1 cellular context compared by ENCODE assay signal in the genomic region with DNA sequence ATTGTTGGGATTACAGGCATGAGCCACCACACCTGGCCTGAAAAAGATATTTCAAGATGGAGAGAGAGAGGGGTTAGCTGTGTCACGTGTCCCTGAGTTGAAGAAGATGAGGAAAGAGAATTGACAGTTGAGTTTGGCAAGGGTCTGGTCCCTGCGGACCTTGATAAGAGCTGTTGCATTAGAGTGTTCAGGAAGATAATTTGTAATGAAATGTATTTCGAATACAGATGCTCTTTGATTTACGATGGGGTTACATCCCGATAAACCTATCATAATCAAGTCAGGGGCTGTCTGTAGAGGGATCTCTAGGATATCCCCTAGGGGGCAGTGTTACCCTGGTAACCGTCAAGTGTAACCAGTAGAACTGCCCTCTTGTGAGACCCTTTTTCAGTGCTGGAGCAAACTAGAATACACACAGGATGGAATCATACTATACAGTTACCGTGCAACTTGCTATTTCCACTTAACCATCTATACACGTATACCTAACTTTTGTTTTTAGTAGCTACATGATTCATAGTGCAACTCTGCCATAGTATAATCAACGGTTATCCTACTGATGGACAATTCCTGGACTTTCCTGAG.
A peak's percentile ranks its signal among the peaks of the same experiment; 100 is the strongest.
TF ChIP-seq lines count a peak whose summit lies in the region.

No MANE protein-coding gene starts in this region.

TF ChIP-seq in K562, 482 proteins besides CTCF, POLR2A, EP300 and RAD21 (continued from another document and continues in another):
- TF ChIP-seq, protein P1, sequence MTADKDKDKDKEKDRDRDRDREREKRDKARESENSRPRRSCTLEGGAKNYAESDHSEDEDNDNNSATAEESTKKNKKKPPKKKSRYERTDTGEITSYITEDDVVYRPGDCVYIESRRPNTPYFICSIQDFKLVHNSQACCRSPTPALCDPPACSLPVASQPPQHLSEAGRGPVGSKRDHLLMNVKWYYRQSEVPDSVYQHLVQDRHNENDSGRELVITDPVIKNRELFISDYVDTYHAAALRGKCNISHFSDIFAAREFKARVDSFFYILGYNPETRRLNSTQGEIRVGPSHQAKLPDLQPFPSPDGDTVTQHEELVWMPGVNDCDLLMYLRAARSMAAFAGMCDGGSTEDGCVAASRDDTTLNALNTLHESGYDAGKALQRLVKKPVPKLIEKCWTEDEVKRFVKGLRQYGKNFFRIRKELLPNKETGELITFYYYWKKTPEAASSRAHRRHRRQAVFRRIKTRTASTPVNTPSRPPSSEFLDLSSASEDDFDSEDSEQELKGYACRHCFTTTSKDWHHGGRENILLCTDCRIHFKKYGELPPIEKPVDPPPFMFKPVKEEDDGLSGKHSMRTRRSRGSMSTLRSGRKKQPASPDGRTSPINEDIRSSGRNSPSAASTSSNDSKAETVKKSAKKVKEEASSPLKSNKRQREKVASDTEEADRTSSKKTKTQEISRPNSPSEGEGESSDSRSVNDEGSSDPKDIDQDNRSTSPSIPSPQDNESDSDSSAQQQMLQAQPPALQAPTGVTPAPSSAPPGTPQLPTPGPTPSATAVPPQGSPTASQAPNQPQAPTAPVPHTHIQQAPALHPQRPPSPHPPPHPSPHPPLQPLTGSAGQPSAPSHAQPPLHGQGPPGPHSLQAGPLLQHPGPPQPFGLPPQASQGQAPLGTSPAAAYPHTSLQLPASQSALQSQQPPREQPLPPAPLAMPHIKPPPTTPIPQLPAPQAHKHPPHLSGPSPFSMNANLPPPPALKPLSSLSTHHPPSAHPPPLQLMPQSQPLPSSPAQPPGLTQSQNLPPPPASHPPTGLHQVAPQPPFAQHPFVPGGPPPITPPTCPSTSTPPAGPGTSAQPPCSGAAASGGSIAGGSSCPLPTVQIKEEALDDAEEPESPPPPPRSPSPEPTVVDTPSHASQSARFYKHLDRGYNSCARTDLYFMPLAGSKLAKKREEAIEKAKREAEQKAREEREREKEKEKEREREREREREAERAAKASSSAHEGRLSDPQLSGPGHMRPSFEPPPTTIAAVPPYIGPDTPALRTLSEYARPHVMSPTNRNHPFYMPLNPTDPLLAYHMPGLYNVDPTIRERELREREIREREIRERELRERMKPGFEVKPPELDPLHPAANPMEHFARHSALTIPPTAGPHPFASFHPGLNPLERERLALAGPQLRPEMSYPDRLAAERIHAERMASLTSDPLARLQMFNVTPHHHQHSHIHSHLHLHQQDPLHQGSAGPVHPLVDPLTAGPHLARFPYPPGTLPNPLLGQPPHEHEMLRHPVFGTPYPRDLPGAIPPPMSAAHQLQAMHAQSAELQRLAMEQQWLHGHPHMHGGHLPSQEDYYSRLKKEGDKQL (CRISPR knock-in tag; IDR thresholded peaks at IDR 0.05; ENCODE audit: borderline replicate concordance) = no peak
- TF ChIP-seq, protein P2, sequence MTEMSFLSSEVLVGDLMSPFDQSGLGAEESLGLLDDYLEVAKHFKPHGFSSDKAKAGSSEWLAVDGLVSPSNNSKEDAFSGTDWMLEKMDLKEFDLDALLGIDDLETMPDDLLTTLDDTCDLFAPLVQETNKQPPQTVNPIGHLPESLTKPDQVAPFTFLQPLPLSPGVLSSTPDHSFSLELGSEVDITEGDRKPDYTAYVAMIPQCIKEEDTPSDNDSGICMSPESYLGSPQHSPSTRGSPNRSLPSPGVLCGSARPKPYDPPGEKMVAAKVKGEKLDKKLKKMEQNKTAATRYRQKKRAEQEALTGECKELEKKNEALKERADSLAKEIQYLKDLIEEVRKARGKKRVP (CRISPR knock-in tag; IDR thresholded peaks at IDR 0.05) = no peak
- TF ChIP-seq ELF2 (CRISPR knock-in tag; IDR thresholded peaks at IDR 0.05) = no peak
- TF ChIP-seq, protein P3, sequence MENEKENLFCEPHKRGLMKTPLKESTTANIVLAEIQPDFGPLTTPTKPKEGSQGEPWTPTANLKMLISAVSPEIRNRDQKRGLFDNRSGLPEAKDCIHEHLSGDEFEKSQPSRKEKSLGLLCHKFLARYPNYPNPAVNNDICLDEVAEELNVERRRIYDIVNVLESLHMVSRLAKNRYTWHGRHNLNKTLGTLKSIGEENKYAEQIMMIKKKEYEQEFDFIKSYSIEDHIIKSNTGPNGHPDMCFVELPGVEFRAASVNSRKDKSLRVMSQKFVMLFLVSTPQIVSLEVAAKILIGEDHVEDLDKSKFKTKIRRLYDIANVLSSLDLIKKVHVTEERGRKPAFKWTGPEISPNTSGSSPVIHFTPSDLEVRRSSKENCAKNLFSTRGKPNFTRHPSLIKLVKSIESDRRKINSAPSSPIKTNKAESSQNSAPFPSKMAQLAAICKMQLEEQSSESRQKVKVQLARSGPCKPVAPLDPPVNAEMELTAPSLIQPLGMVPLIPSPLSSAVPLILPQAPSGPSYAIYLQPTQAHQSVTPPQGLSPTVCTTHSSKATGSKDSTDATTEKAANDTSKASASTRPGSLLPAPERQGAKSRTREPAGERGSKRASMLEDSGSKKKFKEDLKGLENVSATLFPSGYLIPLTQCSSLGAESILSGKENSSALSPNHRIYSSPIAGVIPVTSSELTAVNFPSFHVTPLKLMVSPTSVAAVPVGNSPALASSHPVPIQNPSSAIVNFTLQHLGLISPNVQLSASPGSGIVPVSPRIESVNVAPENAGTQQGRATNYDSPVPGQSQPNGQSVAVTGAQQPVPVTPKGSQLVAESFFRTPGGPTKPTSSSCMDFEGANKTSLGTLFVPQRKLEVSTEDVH (IDR thresholded peaks at IDR 0.05; ENCODE audit: low read depth, partially characterized antibody) = no peak
- no peak for TF ChIP-seq KAT2B (IDR thresholded peaks at IDR 0.05; ENCODE audit: low read depth, low read length)
- TF ChIP-seq STAG1 (CRISPR knock-in tag; IDR thresholded peaks at IDR 0.05; ENCODE audit: borderline replicate concordance) = no peak
- TF ChIP-seq, protein P4, sequence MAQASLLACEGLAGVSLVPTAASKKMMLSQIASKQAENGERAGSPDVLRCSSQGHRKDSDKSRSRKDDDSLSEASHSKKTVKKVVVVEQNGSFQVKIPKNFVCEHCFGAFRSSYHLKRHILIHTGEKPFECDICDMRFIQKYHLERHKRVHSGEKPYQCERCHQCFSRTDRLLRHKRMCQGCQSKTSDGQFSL (CRISPR knock-in tag; IDR thresholded peaks at IDR 0.05) = no peak
- TF ChIP-seq, protein P4 (tag; IDR thresholded peaks at IDR 0.05) = no peak
- TF ChIP-seq TAL1 (IDR thresholded peaks at IDR 0.05) = peak; percentile 97
- TF ChIP-seq PTRF (tag; IDR thresholded peaks at IDR 0.05) = no peak
- no peak for TF ChIP-seq ZNF780A (CRISPR knock-in tag; IDR thresholded peaks at IDR 0.05)
- no peak for TF ChIP-seq E2F3 (CRISPR knock-in tag; IDR thresholded peaks at IDR 0.05)
- TF ChIP-seq MXI1 (IDR thresholded peaks at IDR 0.05; ENCODE audit: low read depth, low read length) = no peak; the same call in 1 of the 2 replicates
- TF ChIP-seq KDM1A (IDR thresholded peaks at IDR 0.05) = peak; percentile 94 to 95
- peak; percentile 35; the same call in 1 of the 2 replicates for TF ChIP-seq MYC (IDR thresholded peaks at IDR 0.05; ENCODE audit: low read depth, low read length)
- no peak for TF ChIP-seq MYC (CRISPR knock-in tag; IDR thresholded peaks at IDR 0.05; ENCODE audit: borderline replicate concordance, low read depth)
- TF ChIP-seq, protein P5, sequence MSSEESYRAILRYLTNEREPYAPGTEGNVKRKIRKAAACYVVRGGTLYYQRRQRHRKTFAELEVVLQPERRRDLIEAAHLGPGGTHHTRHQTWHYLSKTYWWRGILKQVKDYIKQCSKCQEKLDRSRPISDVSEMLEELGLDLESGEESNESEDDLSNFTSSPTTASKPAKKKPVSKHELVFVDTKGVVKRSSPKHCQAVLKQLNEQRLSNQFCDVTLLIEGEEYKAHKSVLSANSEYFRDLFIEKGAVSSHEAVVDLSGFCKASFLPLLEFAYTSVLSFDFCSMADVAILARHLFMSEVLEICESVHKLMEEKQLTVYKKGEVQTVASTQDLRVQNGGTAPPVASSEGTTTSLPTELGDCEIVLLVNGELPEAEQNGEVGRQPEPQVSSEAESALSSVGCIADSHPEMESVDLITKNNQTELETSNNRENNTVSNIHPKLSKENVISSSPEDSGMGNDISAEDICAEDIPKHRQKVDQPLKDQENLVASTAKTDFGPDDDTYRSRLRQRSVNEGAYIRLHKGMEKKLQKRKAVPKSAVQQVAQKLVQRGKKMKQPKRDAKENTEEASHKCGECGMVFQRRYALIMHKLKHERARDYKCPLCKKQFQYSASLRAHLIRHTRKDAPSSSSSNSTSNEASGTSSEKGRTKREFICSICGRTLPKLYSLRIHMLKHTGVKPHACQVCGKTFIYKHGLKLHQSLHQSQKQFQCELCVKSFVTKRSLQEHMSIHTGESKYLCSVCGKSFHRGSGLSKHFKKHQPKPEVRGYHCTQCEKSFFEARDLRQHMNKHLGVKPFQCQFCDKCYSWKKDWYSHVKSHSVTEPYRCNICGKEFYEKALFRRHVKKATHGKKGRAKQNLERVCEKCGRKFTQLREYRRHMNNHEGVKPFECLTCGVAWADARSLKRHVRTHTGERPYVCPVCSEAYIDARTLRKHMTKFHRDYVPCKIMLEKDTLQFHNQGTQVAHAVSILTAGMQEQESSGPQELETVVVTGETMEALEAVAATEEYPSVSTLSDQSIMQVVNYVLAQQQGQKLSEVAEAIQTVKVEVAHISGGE (CRISPR knock-in tag; IDR thresholded peaks at IDR 0.05) = peak in 1 of 3 experiments; percentile 79; a peak in 2 of 6 replicates
- peak; percentile 27; the same call in 1 of the 2 replicates for TF ChIP-seq FOSL1 (tag; conservative IDR thresholded peaks at IDR 0.05)
- no peak for TF ChIP-seq EGR1 (conservative IDR thresholded peaks at IDR 0.05)
- no peak for TF ChIP-seq SRSF1 (IDR thresholded peaks at IDR 0.05; ENCODE audit: low read depth, low read length)
- peak; percentile 43; the same call in 1 of the 2 replicates for TF ChIP-seq POLR2AphosphoS2 (IDR thresholded peaks at IDR 0.05; ENCODE audit: low read length)
- TF ChIP-seq, protein P6, sequence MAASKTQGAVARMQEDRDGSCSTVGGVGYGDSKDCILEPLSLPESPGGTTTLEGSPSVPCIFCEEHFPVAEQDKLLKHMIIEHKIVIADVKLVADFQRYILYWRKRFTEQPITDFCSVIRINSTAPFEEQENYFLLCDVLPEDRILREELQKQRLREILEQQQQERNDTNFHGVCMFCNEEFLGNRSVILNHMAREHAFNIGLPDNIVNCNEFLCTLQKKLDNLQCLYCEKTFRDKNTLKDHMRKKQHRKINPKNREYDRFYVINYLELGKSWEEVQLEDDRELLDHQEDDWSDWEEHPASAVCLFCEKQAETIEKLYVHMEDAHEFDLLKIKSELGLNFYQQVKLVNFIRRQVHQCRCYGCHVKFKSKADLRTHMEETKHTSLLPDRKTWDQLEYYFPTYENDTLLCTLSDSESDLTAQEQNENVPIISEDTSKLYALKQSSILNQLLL (CRISPR knock-in tag; IDR thresholded peaks at IDR 0.05; ENCODE audit: borderline replicate concordance) = no peak
- TF ChIP-seq, protein P7, sequence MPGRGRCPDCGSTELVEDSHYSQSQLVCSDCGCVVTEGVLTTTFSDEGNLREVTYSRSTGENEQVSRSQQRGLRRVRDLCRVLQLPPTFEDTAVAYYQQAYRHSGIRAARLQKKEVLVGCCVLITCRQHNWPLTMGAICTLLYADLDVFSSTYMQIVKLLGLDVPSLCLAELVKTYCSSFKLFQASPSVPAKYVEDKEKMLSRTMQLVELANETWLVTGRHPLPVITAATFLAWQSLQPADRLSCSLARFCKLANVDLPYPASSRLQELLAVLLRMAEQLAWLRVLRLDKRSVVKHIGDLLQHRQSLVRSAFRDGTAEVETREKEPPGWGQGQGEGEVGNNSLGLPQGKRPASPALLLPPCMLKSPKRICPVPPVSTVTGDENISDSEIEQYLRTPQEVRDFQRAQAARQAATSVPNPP (IDR thresholded peaks at IDR 0.05; ENCODE audit: borderline replicate concordance, insufficient read depth, insufficient read length) = no peak
- TF ChIP-seq HDGF (IDR thresholded peaks at IDR 0.05) = no peak
- TF ChIP-seq, protein P8, sequence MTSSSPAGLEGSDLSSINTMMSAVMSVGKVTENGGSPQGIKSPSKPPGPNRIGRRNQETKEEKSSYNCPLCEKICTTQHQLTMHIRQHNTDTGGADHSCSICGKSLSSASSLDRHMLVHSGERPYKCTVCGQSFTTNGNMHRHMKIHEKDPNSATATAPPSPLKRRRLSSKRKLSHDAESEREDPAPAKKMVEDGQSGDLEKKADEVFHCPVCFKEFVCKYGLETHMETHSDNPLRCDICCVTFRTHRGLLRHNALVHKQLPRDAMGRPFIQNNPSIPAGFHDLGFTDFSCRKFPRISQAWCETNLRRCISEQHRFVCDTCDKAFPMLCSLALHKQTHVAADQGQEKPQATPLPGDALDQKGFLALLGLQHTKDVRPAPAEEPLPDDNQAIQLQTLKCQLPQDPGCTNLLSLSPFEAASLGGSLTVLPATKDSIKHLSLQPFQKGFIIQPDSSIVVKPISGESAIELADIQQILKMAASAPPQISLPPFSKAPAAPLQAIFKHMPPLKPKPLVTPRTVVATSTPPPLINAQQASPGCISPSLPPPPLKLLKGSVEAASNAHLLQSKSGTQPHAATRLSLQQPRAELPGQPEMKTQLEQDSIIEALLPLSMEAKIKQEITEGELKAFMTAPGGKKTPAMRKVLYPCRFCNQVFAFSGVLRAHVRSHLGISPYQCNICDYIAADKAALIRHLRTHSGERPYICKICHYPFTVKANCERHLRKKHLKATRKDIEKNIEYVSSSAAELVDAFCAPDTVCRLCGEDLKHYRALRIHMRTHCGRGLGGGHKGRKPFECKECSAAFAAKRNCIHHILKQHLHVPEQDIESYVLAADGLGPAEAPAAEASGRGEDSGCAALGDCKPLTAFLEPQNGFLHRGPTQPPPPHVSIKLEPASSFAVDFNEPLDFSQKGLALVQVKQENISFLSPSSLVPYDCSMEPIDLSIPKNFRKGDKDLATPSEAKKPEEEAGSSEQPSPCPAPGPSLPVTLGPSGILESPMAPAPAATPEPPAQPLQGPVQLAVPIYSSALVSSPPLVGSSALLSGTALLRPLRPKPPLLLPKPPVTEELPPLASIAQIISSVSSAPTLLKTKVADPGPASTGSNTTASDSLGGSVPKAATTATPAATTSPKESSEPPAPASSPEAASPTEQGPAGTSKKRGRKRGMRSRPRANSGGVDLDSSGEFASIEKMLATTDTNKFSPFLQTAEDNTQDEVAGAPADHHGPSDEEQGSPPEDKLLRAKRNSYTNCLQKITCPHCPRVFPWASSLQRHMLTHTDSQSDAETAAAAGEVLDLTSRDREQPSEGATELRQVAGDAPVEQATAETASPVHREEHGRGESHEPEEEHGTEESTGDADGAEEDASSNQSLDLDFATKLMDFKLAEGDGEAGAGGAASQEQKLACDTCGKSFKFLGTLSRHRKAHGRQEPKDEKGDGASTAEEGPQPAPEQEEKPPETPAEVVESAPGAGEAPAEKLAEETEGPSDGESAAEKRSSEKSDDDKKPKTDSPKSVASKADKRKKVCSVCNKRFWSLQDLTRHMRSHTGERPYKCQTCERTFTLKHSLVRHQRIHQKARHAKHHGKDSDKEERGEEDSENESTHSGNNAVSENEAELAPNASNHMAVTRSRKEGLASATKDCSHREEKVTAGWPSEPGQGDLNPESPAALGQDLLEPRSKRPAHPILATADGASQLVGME (CRISPR knock-in tag; IDR thresholded peaks at IDR 0.05) = 0 out of 2 replicates have a peak, but pooled peaks have one; percentile 4
- TF ChIP-seq SMARCA5 (IDR thresholded peaks at IDR 0.05) = no peak
- TF ChIP-seq HNRNPLL (IDR thresholded peaks at IDR 0.05; ENCODE audit: low read depth, low read length, poor library complexity, severe bottlenecking) = no peak
- TF ChIP-seq NCOA4 (IDR thresholded peaks at IDR 0.05; ENCODE audit: partially characterized antibody) = no peak
- TF ChIP-seq POLR3A (IDR thresholded peaks at IDR 0.05; ENCODE audit: borderline replicate concordance, extremely low read depth, insufficient read depth, insufficient read length) = no peak
- TF ChIP-seq PML (IDR thresholded peaks at IDR 0.05; ENCODE audit: low read length) = peak; percentile 93
- TF ChIP-seq ZBTB8A (IDR thresholded peaks at IDR 0.05; ENCODE audit: partially characterized antibody) = no peak
- TF ChIP-seq MAZ (CRISPR knock-in tag; conservative IDR thresholded peaks at IDR 0.05 in 1 of 2, IDR thresholded peaks at IDR 0.05 in 1 of 2) = peak in 1 of 2 experiments; percentile 29; a peak in 2 of 4 replicates
- TF ChIP-seq HCFC1 (IDR thresholded peaks at IDR 0.05; ENCODE audit: low read depth, low read length) = no peak
- TF ChIP-seq CHD2 (IDR thresholded peaks at IDR 0.05; ENCODE audit: low read depth, low read length) = no peak
